ENCODE assay signal across 1 cellular context in the genomic region with DNA sequence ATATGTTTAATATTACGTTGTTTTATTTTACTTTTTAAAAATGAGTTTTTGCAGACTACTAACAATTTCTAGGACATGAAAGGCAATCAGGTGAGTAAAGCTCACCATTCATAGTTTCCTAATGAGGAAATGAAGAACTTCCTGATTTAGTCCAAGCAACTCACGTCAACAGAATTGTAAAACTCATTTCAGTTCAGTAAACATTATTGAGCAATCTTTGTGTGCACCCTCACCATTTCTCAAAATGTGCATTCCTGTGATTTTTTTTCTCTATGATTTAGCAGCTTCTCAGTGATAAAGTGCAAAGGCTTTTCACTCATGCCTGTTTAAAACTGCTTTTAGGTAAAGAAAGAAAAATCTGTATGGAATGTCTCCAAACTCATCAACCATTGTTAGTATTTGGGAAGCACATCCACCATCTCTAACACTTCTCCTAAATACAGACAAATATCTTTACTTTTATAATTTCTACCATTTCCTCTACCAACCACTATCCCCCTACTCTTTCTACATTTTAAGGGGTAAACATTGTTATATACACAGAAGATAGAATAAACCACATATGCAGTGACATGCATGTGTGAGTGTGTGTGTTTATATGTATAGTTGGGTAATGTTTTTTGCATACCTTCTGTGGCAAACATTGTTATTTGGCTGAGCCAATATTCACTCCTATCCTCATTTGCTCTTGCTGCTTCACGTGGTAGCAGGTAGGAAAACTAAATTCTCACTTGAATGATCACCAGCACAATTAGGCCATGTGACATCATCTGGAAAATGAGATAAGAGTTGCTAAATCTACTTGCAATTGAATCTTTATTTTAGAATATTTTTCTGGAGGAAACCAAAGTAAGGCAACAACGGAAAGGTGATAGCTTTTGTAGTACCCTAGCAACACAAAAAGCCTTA.
TF ChIP-seq lines count a peak whose summit lies in the region.

No MANE protein-coding gene starts in this region.

TF ChIP-seq in IMR-90, 13 proteins besides CTCF, POLR2A, EP300 and RAD21:
- TF ChIP-seq CEBPB (IDR thresholded peaks at IDR 0.05; ENCODE audit: low read depth, low read length) (peak; percentile 76), SMC3 (IDR thresholded peaks at IDR 0.05; ENCODE audit: low read depth, low read length) (no peak)
